ENCODE assay signal across 22 cellular contexts in genomic region chr1:222940903-222941302, GRCh38.
"Had no signal": no experiment of that assay in that cellular context is flagged by ENCODE, and none has a peak within 500 bp of the region (broad histone marks: within the 10 kb centered on the region; RNA-seq: fewer than 3 reads in every experiment).

No MANE protein-coding gene starts in this region.

- H3K4me1 Mint-ChIP-seq: stimulated activated naive B cell treated with anti-CD40 and anti-IgM and Interleukin-4, amounts not matched to agents 10 μg/mL and 1 μg/mL and 100 μg/mL, for 72 hours; stimulated activated naive CD8-positive, alpha-beta T cell treated with anti-CD3 and anti-CD28 coated beads, Interleukin-15, amount 100 ng/mL, for 72 hours had no signal

- H3K4me2 ChIP-seq: hepatocyte had no signal

- FAIRE-seq: colon, endothelial cell of umbilical vein, urothelium cell line had no signal

- ATAC-seq: foreskin keratinocyte; naive thymus-derived CD4-positive, alpha-beta T cell; psoas muscle; stimulated activated naive B cell treated with anti-CD40 and anti-IgM and Interleukin-4, amounts not matched to agents 10 μg/mL and 1 μg/mL and 100 μg/mL, for 72 hours; stimulated activated naive CD8-positive, alpha-beta T cell treated with anti-CD3 and anti-CD28 coated beads, Interleukin-15, amount 100 ng/mL, for 72 hours had no signal

- H3K27ac ChIP-seq: foreskin keratinocyte, hepatocyte, neutrophil, psoas muscle, sigmoid colon, skin epidermis, thoracic aorta had no signal

- H2AFZ ChIP-seq: hepatocyte had no signal

- H3K27me3 Mint-ChIP-seq: naive thymus-derived CD4-positive, alpha-beta T cell; stimulated activated naive B cell treated with anti-CD40 and anti-IgM and Interleukin-4, amounts not matched to agents 10 μg/mL and 1 μg/mL and 100 μg/mL, for 72 hours; stimulated activated naive CD8-positive, alpha-beta T cell treated with anti-CD3 and anti-CD28 coated beads, Interleukin-15, amount 100 ng/mL, for 72 hours had no signal

- H3K9me3 ChIP-seq: neutrophil, psoas muscle, sigmoid colon, thoracic aorta had no signal

- H3K36me3 ChIP-seq: neutrophil, thoracic aorta had no signal

- H3K27me3 ChIP-seq: foreskin keratinocyte, hepatocyte, neutrophil, sigmoid colon had no signal

- DNase-seq: effector CD4-positive, alpha-beta T cell; endodermal cell; erythroblast; foreskin keratinocyte; head of caudate nucleus; mesendoderm; naive thymus-derived CD4-positive, alpha-beta T cell; psoas muscle; retina; sigmoid colon; stimulated activated CD4-positive, alpha-beta T cell treated with anti-CD3 and anti-CD28 coated beads, Interleukin-2, amount 100 ng/mL, for 24 hours; stimulated activated CD4-positive, alpha-beta T cell treated with anti-CD3 and anti-CD28 coated beads, Interleukin-4, amount 100 ng/mL, for 4 hours; stimulated activated naive B cell treated with anti-CD40 and anti-IgM and Interleukin-4, amounts not matched to agents 10 μg/mL and 1 μg/mL and 100 μg/mL, for 72 hours; stimulated activated naive CD8-positive, alpha-beta T cell treated with anti-CD3 and anti-CD28 coated beads, Interleukin-15, amount 100 ng/mL, for 72 hours; trophoblast cell had no signal

- H3K27ac Mint-ChIP-seq: endodermal cell; naive thymus-derived CD4-positive, alpha-beta T cell; stimulated activated naive B cell treated with anti-CD40 and anti-IgM and Interleukin-4, amounts not matched to agents 10 μg/mL and 1 μg/mL and 100 μg/mL, for 72 hours; stimulated activated naive CD8-positive, alpha-beta T cell treated with anti-CD3 and anti-CD28 coated beads, Interleukin-15, amount 100 ng/mL, for 72 hours had no signal

- H3K9me3 Mint-ChIP-seq: endodermal cell; naive thymus-derived CD4-positive, alpha-beta T cell; stimulated activated naive B cell treated with anti-CD40 and anti-IgM and Interleukin-4, amounts not matched to agents 10 μg/mL and 1 μg/mL and 100 μg/mL, for 72 hours; stimulated activated naive CD8-positive, alpha-beta T cell treated with anti-CD3 and anti-CD28 coated beads, Interleukin-15, amount 100 ng/mL, for 72 hours had no signal

- H3K4me1 ChIP-seq: foreskin keratinocyte, psoas muscle had no signal

- H3K4me3 ChIP-seq: hepatocyte, psoas muscle, sigmoid colon, skin epidermis, thoracic aorta had no signal

- H3K4me3 Mint-ChIP-seq: endodermal cell; naive thymus-derived CD4-positive, alpha-beta T cell; stimulated activated naive B cell treated with anti-CD40 and anti-IgM and Interleukin-4, amounts not matched to agents 10 μg/mL and 1 μg/mL and 100 μg/mL, for 72 hours; stimulated activated naive CD8-positive, alpha-beta T cell treated with anti-CD3 and anti-CD28 coated beads, Interleukin-15, amount 100 ng/mL, for 72 hours had no signal
